8 cellular contexts compared by ENCODE assay signal in genomic region chr19:54190942-54191670, GRCh38. TPM values are rescaled to one million over a fixed set of nuclear protein-coding genes. Genes with fewer than 3 reads are reported as not detected.
DNase-seq lines count a peak whose midpoint lies in the region; ATAC-seq and TF ChIP-seq lines count a peak whose summit lies in the region.

Gene TSEN34 (plus strand): TSS chr19:54191308. CDS start chr19:54191365, 57 bp downstream.

- intact Hi-C loops in MCF 10A (cut with micrococcal nuclease): loop anchor here (5.0 kb wide), 1 partner anchor 1416 kb away; the partner anchor contains the start of gene ZNF865
- intact Hi-C loops in spleen (cut with DNase I; ENCODE audit: low total_unique reads): no loop called here

- TF ChIP-seq CTCF in MCF 10A (IDR thresholded peaks at IDR 0.05; ENCODE audit: unreplicated experiment) (no peak), spleen (IDR thresholded peaks at IDR 0.05 in 8 of 11, conservative IDR thresholded peaks at IDR 0.05 in 3 of 11) (peak in 2 of 11 experiments; percentile 20)

- peaks cover 14 to 57% (median 34%) of the 10 kb centered on the region in 6 donors for H3K4me1 ChIP-seq in spleen

- peaks cover 0 to 56% (median 20%) of the 10 kb centered on the region in 6 donors for H3K36me3 ChIP-seq in spleen

- H3K27me3 ChIP-seq in spleen (replicated peaks in 1 of 7): no peaks in the 10 kb centered on the region

- peak; percentile 90 for DNase-seq in NK-92 treated with Interleukin-12 subunit alpha and Interleukin-12 subunit beta, amount 100 ng/mL, for 24 hours (lab: John Stamatoyannopoulos, UW)
- DNase-seq in NK-92 (lab: John Stamatoyannopoulos, UW; ENCODE audit: unreplicated experiment): no peak
- peak; percentile 89 for DNase-seq in NCI-H1436 (lab: John Stamatoyannopoulos, UW)
- peak; percentile 90 for DNase-seq in T-helper 2 cell treated with Interferon-gamma antibody and Interleukin-4, amounts not matched to agents 5 μg/mL and 100 μg/mL, for 36 hours (ENCODE audit: low spot score)
- peak; percentile 87 for DNase-seq in MCF 10A (ENCODE audit: unreplicated experiment)
- peak; percentile 72 for DNase-seq in inferior parietal cortex (ENCODE audit: extremely low spot score)
- peak; percentile 98 for DNase-seq in spleen

- peak within 1 kb of the TSS; percentile 88 for H3K4me3 Mint-ChIP-seq in T-helper 2 cell treated with Interferon-gamma antibody and Interleukin-4, amounts not matched to agents 5 μg/mL and 100 μg/mL, for 36 hours
- peak within 1 kb of the TSS; percentile 85 for H3K4me3 Mint-ChIP-seq in MCF 10A (ENCODE audit: unreplicated experiment)

- H3K36me3 Mint-ChIP-seq in T-helper 2 cell treated with Interferon-gamma antibody and Interleukin-4, amounts not matched to agents 5 μg/mL and 100 μg/mL, for 36 hours (ENCODE audit: low read depth): peaks cover 24% of the 10 kb centered on the region
- H3K36me3 Mint-ChIP-seq in MCF 10A (ENCODE audit: insufficient read depth, unreplicated experiment): peaks cover 57% of the 10 kb centered on the region

- H3K9me3 ChIP-seq in spleen: no peaks in the 10 kb centered on the region

- no peaks in the 10 kb centered on the region for H3K9me3 Mint-ChIP-seq in T-helper 2 cell treated with Interferon-gamma antibody and Interleukin-4, amounts not matched to agents 5 μg/mL and 100 μg/mL, for 36 hours
- no peaks in the 10 kb centered on the region for H3K9me3 Mint-ChIP-seq in MCF 10A (ENCODE audit: unreplicated experiment)

- 0 to 1% (median 0%) methylated on average over 24 to 76 of the region's 76 CpGs for WGBS in spleen, 5 donors

- POLR2A ChIA-PET in MCF 10A (lab: Yijun Ruan, JAX): interaction anchor here (0.6 to 9.1 kb wide), 15 partner anchors 9 to 1511 kb away, joined by 3 to 324 read pairs (median 4); partner anchors contain the start of genes CNOT3, LENG1, LENG8 and LENG9

- CTCF ChIA-PET in MCF 10A (lab: Yijun Ruan, JAX): interaction anchor here (0.6 to 1.0 kb wide), 3 partner anchors 9 to 54 kb away, joined by 3 to 6 read pairs (median 3); no protein-coding TSS in a partner anchor

- TF ChIP-seq POLR2A in spleen (IDR thresholded peaks at IDR 0.05): peak in 2 of 3 donors; percentile 64 to 65

- H3K4me1 Mint-ChIP-seq in T-helper 2 cell treated with Interferon-gamma antibody and Interleukin-4, amounts not matched to agents 5 μg/mL and 100 μg/mL, for 36 hours (ENCODE audit: low read depth): peaks cover 32% of the 10 kb centered on the region
- H3K4me1 Mint-ChIP-seq in MCF 10A (ENCODE audit: insufficient read depth, unreplicated experiment): peaks cover 20% of the 10 kb centered on the region

- no peaks in the 10 kb centered on the region for H3K27me3 Mint-ChIP-seq in T-helper 2 cell treated with Interferon-gamma antibody and Interleukin-4, amounts not matched to agents 5 μg/mL and 100 μg/mL, for 36 hours (ENCODE audit: low read depth)
- no peaks in the 10 kb centered on the region for H3K27me3 Mint-ChIP-seq in MCF 10A (ENCODE audit: insufficient read depth, unreplicated experiment)

- ATAC-seq in HG02840 (IDR thresholded peaks at IDR 0.05; ENCODE audit: low FRiP score, unreplicated experiment): peak; percentile 16

- H3K27ac Mint-ChIP-seq in T-helper 2 cell treated with Interferon-gamma antibody and Interleukin-4, amounts not matched to agents 5 μg/mL and 100 μg/mL, for 36 hours: peak within 1 kb of the TSS; percentile 99
- H3K27ac Mint-ChIP-seq in MCF 10A (ENCODE audit: low read depth, unreplicated experiment): peak within 1 kb of the TSS; percentile 100

- peak within 1 kb of the TSS; percentile 70 to 98 (median 83) for H3K4me3 ChIP-seq in spleen

- H3K27ac ChIP-seq in spleen: peak within 1 kb of the TSS; percentile 93 to 100 (median 99)

- BruUV-seq in MCF 10A (replicated peaks; lab: Mats Ljungman, UMichigan): TSS peak; percentile 46

RNA-seq across cellular contexts. Expression of gene TSEN34, which starts in this region (rescaled TPM):
- 28.0 and 40.1 TPM in 2 replicates for total RNA-seq in MCF 10A (2022)
- 100 to 1,000 TPM in 1 of 7 donors, 10 to 100 TPM in 6; 32.2 to 109 (median 45.5) TPM for total RNA-seq in spleen
- 10 to 100 TPM; 25.5 to 45.2 (median 37.5) TPM for polyA plus RNA-seq in spleen
